ENCODE assay signal across 1 cellular context in genomic region chr16:7376227-7376626, GRCh38.
TF ChIP-seq lines count a peak whose summit lies in the region.

No MANE protein-coding gene starts in this region.

TF ChIP-seq in K562, 482 proteins besides CTCF, POLR2A, EP300 and RAD21 (continued from another document):
- no peak for TF ChIP-seq CTCFL (IDR thresholded peaks at IDR 0.05; ENCODE audit: borderline replicate concordance, insufficient read depth, low read depth, low read length, poor library complexity, severe bottlenecking)
- 0 out of 2 replicates have a peak, but pooled peaks have one; percentile 27 for TF ChIP-seq CBFA2T2 (conservative IDR thresholded peaks at IDR 0.05)
- TF ChIP-seq TEAD4 (IDR thresholded peaks at IDR 0.05; ENCODE audit: low read length) = peak; percentile 43; the same call in 1 of the 2 replicates
- no peak for TF ChIP-seq TEAD4 (CRISPR knock-in tag; IDR thresholded peaks at IDR 0.05; ENCODE audit: borderline replicate concordance)
- no peak for TF ChIP-seq DACH1 (IDR thresholded peaks at IDR 0.05; ENCODE audit: partially characterized antibody)
- TF ChIP-seq CHCHD3 (CRISPR knock-in tag; IDR thresholded peaks at IDR 0.05) = no peak
- TF ChIP-seq CBFA2T3 (IDR thresholded peaks at IDR 0.05) = peak; percentile 54
- TF ChIP-seq TAL1 (IDR thresholded peaks at IDR 0.05) = peak; percentile 47; the same call in 1 of the 2 replicates
- no peak for TF ChIP-seq TEAD2 (tag; IDR thresholded peaks at IDR 0.05)
